In genomic region chr5:149605998-149606721, GRCh38 we compare ENCODE assay signal across 8 cellular contexts.
DNase-seq lines count a peak whose midpoint lies in the region; ATAC-seq and TF ChIP-seq lines count a peak whose summit lies in the region.

No MANE protein-coding gene starts in this region.

- H3K4me2 ChIP-seq in DOHH2 (ENCODE audit: low read length): peak overlapping the region; percentile 77

- DNase-seq in brain microvascular endothelial cell (peak; percentile 82), non-pigmented ciliary epithelial cell (ENCODE audit: low read depth) (peak; percentile 28), NCI-H2107 treated with DMSO at 0.1 percent for 48 hours (lab: John Stamatoyannopoulos, UW; ENCODE audit: unreplicated experiment) (no peak), nucleus accumbens (lab: John Stamatoyannopoulos, UW) (no peak)
- no peak for DNase-seq in stimulated activated CD4-positive, alpha-beta T cell treated with anti-CD3 and anti-CD28 coated beads, Interleukin-1b, Interleukin-23, amount 100 ng/mL, for 48 hours

- peaks cover 13% of the 10 kb centered on the region for H3K9me3 ChIP-seq in DOHH2 (ENCODE audit: control insufficient read depth, insufficient read depth, low read length)

- in situ Hi-C loops in brain microvascular endothelial cell (cut with HindIII; ENCODE audit: low pct_ligation_motif_present, low sequenced_read_pairs): no loop called here

- H3K36me3 ChIP-seq in DOHH2 (ENCODE audit: control insufficient read depth, low read length) (peaks cover 57% of the 10 kb centered on the region), brain microvascular endothelial cell (replicated peaks) (no peaks in the 10 kb centered on the region)

- H3K27ac ChIP-seq in DOHH2 (ENCODE audit: low read depth, low read length): peak overlapping the region; percentile 100
- H3K27ac ChIP-seq in brain microvascular endothelial cell: peak overlapping the region; percentile 22

- H3K79me2 ChIP-seq in DOHH2 (ENCODE audit: control insufficient read depth, low read length): peaks cover 28% of the 10 kb centered on the region

- peak overlapping the region; percentile 59 for H3K4me3 ChIP-seq in DOHH2 (ENCODE audit: low read length)
- no peak overlapping the region for H3K4me3 ChIP-seq in brain microvascular endothelial cell (ENCODE audit: low read depth, low read length)

- H3K27me3 ChIP-seq in DOHH2 (ENCODE audit: control insufficient read depth, low read length) (no peaks in the 10 kb centered on the region), brain microvascular endothelial cell (replicated peaks) (no peaks in the 10 kb centered on the region)

- peaks cover 35% of the 10 kb centered on the region for H3F3A ChIP-seq in DOHH2 (ENCODE audit: control insufficient read depth, insufficient read depth)

- TF ChIP-seq CTCF in DOHH2 (IDR thresholded peaks at IDR 0.05; ENCODE audit: low read depth, low read length, poor library complexity, severe bottlenecking) (no peak), brain microvascular endothelial cell (IDR thresholded peaks at IDR 0.05; ENCODE audit: low read depth, low read length, missing control alignments) (no peak)

- peaks cover 97% of the 10 kb centered on the region for H3K4me1 ChIP-seq in DOHH2 (ENCODE audit: control insufficient read depth, low read length)

- ATAC-seq in GM21381 (IDR thresholded peaks at IDR 0.05; ENCODE audit: unreplicated experiment): peak; percentile 95
- ATAC-seq in HG03521 (IDR thresholded peaks at IDR 0.05; ENCODE audit: unreplicated experiment): peak; percentile 97

- no peaks in the 10 kb centered on the region for H3K9me2 ChIP-seq in DOHH2 (replicated peaks; ENCODE audit: control insufficient read depth, low read length)

- H4K20me1 ChIP-seq in DOHH2 (ENCODE audit: control insufficient read depth, insufficient read depth, low read depth, low read length): no peaks in the 10 kb centered on the region

Comparison
In these comparisons a context has a peak if more than half of its experiments do, and no peak if none do; other contexts are left out.
1. DNase-seq: peak in brain microvascular endothelial cell (single experiment) and non-pigmented ciliary epithelial cell (single experiment); none in NCI-H2107 treated with DMSO at 0.1 percent for 48 hours (single experiment), stimulated activated CD4-positive, alpha-beta T cell treated with anti-CD3 and anti-CD28 coated beads, Interleukin-1b, Interleukin-23, amount 100 ng/mL, for 48 hours (single experiment) and nucleus accumbens (0 of 56).